Comparison of ENCODE assay signal across 2 cellular contexts in the genomic region with DNA sequence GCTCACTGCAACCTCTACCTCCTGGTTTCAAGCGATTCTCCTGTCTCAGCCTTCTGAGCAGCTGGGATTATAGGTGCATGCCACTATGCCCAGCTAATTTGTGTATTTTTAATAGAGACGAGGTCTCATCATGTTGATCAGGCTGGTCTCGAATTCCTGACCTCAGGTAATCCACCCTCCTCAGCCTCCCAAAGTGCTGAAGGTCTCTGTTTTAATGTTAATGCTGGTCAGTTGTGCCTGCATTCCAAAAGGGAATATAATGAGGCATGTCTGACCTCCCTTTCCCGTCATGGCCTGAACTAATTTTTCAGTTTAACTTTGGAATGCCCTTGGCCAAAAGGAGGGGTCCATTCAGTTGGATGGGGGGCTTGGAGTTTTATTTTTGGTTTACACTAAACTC.
TF ChIP-seq lines count a peak whose summit lies in the region.

No MANE protein-coding gene starts in this region.

TF ChIP-seq in WTC11, 78 proteins besides CTCF, POLR2A, EP300 and RAD21 (continued from another document):
- TF ChIP-seq, protein P1, sequence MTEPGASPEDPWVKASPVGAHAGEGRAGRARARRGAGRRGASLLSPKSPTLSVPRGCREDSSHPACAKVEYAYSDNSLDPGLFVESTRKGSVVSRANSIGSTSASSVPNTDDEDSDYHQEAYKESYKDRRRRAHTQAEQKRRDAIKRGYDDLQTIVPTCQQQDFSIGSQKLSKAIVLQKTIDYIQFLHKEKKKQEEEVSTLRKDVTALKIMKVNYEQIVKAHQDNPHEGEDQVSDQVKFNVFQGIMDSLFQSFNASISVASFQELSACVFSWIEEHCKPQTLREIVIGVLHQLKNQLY (CRISPR knock-in tag; IDR thresholded peaks at IDR 0.05), result no peak

TF ChIP-seq in SK-N-SH treated with all-trans-retinoic acid at 6 μM for 48 hours, 23 proteins besides CTCF, POLR2A, EP300 and RAD21 (continued from another document):
- TF ChIP-seq, protein P2, sequence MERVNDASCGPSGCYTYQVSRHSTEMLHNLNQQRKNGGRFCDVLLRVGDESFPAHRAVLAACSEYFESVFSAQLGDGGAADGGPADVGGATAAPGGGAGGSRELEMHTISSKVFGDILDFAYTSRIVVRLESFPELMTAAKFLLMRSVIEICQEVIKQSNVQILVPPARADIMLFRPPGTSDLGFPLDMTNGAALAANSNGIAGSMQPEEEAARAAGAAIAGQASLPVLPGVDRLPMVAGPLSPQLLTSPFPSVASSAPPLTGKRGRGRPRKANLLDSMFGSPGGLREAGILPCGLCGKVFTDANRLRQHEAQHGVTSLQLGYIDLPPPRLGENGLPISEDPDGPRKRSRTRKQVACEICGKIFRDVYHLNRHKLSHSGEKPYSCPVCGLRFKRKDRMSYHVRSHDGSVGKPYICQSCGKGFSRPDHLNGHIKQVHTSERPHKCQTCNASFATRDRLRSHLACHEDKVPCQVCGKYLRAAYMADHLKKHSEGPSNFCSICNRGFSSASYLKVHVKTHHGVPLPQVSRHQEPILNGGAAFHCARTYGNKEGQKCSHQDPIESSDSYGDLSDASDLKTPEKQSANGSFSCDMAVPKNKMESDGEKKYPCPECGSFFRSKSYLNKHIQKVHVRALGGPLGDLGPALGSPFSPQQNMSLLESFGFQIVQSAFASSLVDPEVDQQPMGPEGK (CRISPR knock-in tag; IDR thresholded peaks at IDR 0.05; ENCODE audit: borderline replicate concordance), result no peak
- TF ChIP-seq ESRRG (CRISPR knock-in tag; IDR thresholded peaks at IDR 0.05) (no peak), TCF4 (CRISPR knock-in tag; IDR thresholded peaks at IDR 0.05; ENCODE audit: borderline replicate concordance) (no peak), ZFP3 (CRISPR knock-in tag; IDR thresholded peaks at IDR 0.05) (no peak)
- TF ChIP-seq, protein P3, sequence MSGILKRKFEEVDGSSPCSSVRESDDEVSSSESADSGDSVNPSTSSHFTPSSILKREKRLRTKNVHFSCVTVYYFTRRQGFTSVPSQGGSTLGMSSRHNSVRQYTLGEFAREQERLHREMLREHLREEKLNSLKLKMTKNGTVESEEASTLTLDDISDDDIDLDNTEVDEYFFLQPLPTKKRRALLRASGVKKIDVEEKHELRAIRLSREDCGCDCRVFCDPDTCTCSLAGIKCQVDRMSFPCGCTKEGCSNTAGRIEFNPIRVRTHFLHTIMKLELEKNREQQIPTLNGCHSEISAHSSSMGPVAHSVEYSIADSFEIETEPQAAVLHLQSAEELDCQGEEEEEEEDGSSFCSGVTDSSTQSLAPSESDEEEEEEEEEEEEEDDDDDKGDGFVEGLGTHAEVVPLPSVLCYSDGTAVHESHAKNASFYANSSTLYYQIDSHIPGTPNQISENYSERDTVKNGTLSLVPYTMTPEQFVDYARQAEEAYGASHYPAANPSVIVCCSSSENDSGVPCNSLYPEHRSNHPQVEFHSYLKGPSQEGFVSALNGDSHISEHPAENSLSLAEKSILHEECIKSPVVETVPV (CRISPR knock-in tag; IDR thresholded peaks at IDR 0.05), result no peak
TF ChIP-seq in SK-N-SH treated with all-trans-retinoic acid at 6 μM for 48 hours: peak in this region for 0.
